In genomic region chr2:166104084-166104483, GRCh38 we compare ENCODE assay signal across 7 cellular contexts. TPM values are rescaled to one million over a fixed set of nuclear protein-coding genes. Genes with fewer than 3 reads are reported as not detected.
"Had no signal": no experiment of that assay in that cellular context is flagged by ENCODE, and none has a peak within 500 bp of the region (broad histone marks: within the 10 kb centered on the region; RNA-seq: fewer than 3 reads in every experiment).

No MANE protein-coding gene starts in this region.

- H3K27ac ChIP-seq: HL-60, KMS-11 had no signal

- H3K36me3 ChIP-seq: HAP-1 had no signal

- DNase-seq: HFFc6, KBM-7 had no signal

- H3K36me3 Mint-ChIP-seq: IgD-negative memory B cell had no signal

- H3K9me3 ChIP-seq: HAP-1 had no signal

- H3K4me3 ChIP-seq: GM23338, HAP-1 had no signal

- H3K9ac ChIP-seq: KMS-11 had no signal

- H2AFZ ChIP-seq: GM23338 had no signal

- H3K4me2 ChIP-seq: GM23338, KMS-11 had no signal

- H3K4me1 ChIP-seq: HAP-1 had no signal

- H3K4me3 Mint-ChIP-seq: GM23338, HFFc6, IgD-negative memory B cell had no signal

- H3K27me3 Mint-ChIP-seq: IgD-negative memory B cell had no signal

- H3K4me1 Mint-ChIP-seq: GM23338, IgD-negative memory B cell had no signal

- H3K27ac Mint-ChIP-seq: GM23338, HFFc6, IgD-negative memory B cell had no signal

- H3K9me3 Mint-ChIP-seq: GM23338, HFFc6, IgD-negative memory B cell had no signal

RNA-seq across cellular contexts. Expression of gene SCN1A, which starts 23.7 kb away (rescaled TPM):
- total RNA-seq: HFFc6 had no signal
